In the genomic region with DNA sequence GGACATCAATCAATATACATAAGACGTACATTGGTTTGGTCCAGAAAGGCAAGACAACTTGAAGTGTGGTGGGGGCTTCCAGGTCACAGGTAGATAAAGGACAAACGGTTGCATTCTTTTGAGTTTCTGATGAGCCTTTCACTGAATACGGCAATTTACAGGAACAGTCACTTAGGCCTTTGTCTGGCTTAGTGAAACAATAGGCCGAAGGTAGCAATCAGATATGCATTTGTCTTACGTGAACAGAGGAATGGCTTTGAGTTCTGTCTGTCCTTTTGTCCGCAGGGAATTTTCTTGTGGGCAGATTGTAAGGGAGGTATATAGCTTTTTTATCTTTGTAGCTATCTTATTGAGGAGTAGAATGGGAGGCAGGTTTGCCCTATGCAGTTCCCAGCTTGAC, we compare ENCODE assay signal across 30 cellular contexts.
"Had no signal": no experiment of that assay in that cellular context is flagged by ENCODE, and none has a peak within 500 bp of the region (broad histone marks: within the 10 kb centered on the region; RNA-seq: fewer than 3 reads in every experiment).

No MANE protein-coding gene starts in this region.

- H3K27me3 Mint-ChIP-seq: activated naive CD4-positive, alpha-beta T cell treated with anti-CD3 and anti-CD28 coated beads, Interleukin-2, amount 50 U/mL, for 24 hours; activated naive CD8-positive, alpha-beta T cell treated with anti-CD3 and anti-CD28 coated beads, Interleukin-2, amount 50 U/mL, for 24 hours; activated T-helper 17 cell treated with anti-CD3 and anti-CD28 coated beads, Interleukin-2, amount 50 U/mL, for 72 hours; naive thymus-derived CD4-positive, alpha-beta T cell; stimulated activated memory B cell treated with anti-CD40 and anti-IgM and Interleukin-4, amounts not matched to agents 10 μg/mL and 1 μg/mL and 100 μg/mL, for 72 hours; stimulated activated naive CD8-positive, alpha-beta T cell treated with anti-CD3 and anti-CD28 coated beads, Interleukin-15, amount 100 ng/mL, for 72 hours had no signal

- H3K4me3 Mint-ChIP-seq: activated naive CD4-positive, alpha-beta T cell treated with anti-CD3 and anti-CD28 coated beads, Interleukin-2, amount 50 U/mL, for 24 hours; activated naive CD8-positive, alpha-beta T cell treated with anti-CD3 and anti-CD28 coated beads, Interleukin-2, amount 50 U/mL, for 24 hours; activated T-cell treated with anti-CD3 and anti-CD28 coated beads, Interleukin-2, amount 50 U/mL, for 4 hours; activated T-helper 17 cell treated with anti-CD3 and anti-CD28 coated beads, Interleukin-2, amount 50 U/mL, for 72 hours; naive thymus-derived CD4-positive, alpha-beta T cell; neural progenitor cell; stimulated activated memory B cell treated with anti-CD40 and anti-IgM and Interleukin-4, amounts not matched to agents 10 μg/mL and 1 μg/mL and 100 μg/mL, for 72 hours; stimulated activated naive CD8-positive, alpha-beta T cell treated with anti-CD3 and anti-CD28 coated beads, Interleukin-15, amount 100 ng/mL, for 72 hours; T-helper 2 cell treated with Interferon-gamma antibody and Interleukin-4, amounts not matched to agents 5 μg/mL and 100 μg/mL, for 36 hours had no signal

- H3K36me3 Mint-ChIP-seq: activated naive CD4-positive, alpha-beta T cell treated with anti-CD3 and anti-CD28 coated beads, Interleukin-2, amount 50 U/mL, for 24 hours; naive thymus-derived CD4-positive, alpha-beta T cell; neural progenitor cell; stimulated activated memory B cell treated with anti-CD40 and anti-IgM and Interleukin-4, amounts not matched to agents 10 μg/mL and 1 μg/mL and 100 μg/mL, for 72 hours had no signal

- H3K36me3 ChIP-seq: breast epithelium, neural progenitor cell, sigmoid colon had no signal

- H3K9me3 Mint-ChIP-seq: activated naive CD4-positive, alpha-beta T cell treated with anti-CD3 and anti-CD28 coated beads, Interleukin-2, amount 50 U/mL, for 24 hours; activated naive CD8-positive, alpha-beta T cell treated with anti-CD3 and anti-CD28 coated beads, Interleukin-2, amount 50 U/mL, for 24 hours; activated T-cell treated with anti-CD3 and anti-CD28 coated beads, Interleukin-2, amount 50 U/mL, for 4 hours; activated T-helper 17 cell treated with anti-CD3 and anti-CD28 coated beads, Interleukin-2, amount 50 U/mL, for 72 hours; naive thymus-derived CD4-positive, alpha-beta T cell; neural progenitor cell; stimulated activated memory B cell treated with anti-CD40 and anti-IgM and Interleukin-4, amounts not matched to agents 10 μg/mL and 1 μg/mL and 100 μg/mL, for 72 hours; stimulated activated naive CD8-positive, alpha-beta T cell treated with anti-CD3 and anti-CD28 coated beads, Interleukin-15, amount 100 ng/mL, for 72 hours; T-helper 2 cell treated with Interferon-gamma antibody and Interleukin-4, amounts not matched to agents 5 μg/mL and 100 μg/mL, for 36 hours had no signal

- H3K4me2 ChIP-seq: neural progenitor cell had no signal

- FAIRE-seq: kidney, small intestine had no signal

- H3K4me1 ChIP-seq: breast epithelium, parathyroid adenoma, psoas muscle, sigmoid colon had no signal

- H3K4me3 ChIP-seq: breast epithelium, neural progenitor cell, psoas muscle, sigmoid colon had no signal

- H3K9ac ChIP-seq: neural progenitor cell, parathyroid adenoma had no signal

- H3K9me3 ChIP-seq: breast epithelium, psoas muscle, sigmoid colon had no signal

- H3K27ac ChIP-seq: breast epithelium, neural progenitor cell, parathyroid adenoma, psoas muscle, sigmoid colon had no signal

- H3K27ac Mint-ChIP-seq: activated naive CD4-positive, alpha-beta T cell treated with anti-CD3 and anti-CD28 coated beads, Interleukin-2, amount 50 U/mL, for 24 hours; activated naive CD8-positive, alpha-beta T cell treated with anti-CD3 and anti-CD28 coated beads, Interleukin-2, amount 50 U/mL, for 24 hours; activated T-helper 17 cell treated with anti-CD3 and anti-CD28 coated beads, Interleukin-2, amount 50 U/mL, for 72 hours; naive thymus-derived CD4-positive, alpha-beta T cell; neural progenitor cell; stimulated activated memory B cell treated with anti-CD40 and anti-IgM and Interleukin-4, amounts not matched to agents 10 μg/mL and 1 μg/mL and 100 μg/mL, for 72 hours; stimulated activated naive CD8-positive, alpha-beta T cell treated with anti-CD3 and anti-CD28 coated beads, Interleukin-15, amount 100 ng/mL, for 72 hours; T-helper 2 cell treated with Interferon-gamma antibody and Interleukin-4, amounts not matched to agents 5 μg/mL and 100 μg/mL, for 36 hours had no signal

- H3K27me3 ChIP-seq: breast epithelium, neural progenitor cell, sigmoid colon had no signal

- H2AFZ ChIP-seq: neural progenitor cell, parathyroid adenoma had no signal

- H3K4me1 Mint-ChIP-seq: activated naive CD4-positive, alpha-beta T cell treated with anti-CD3 and anti-CD28 coated beads, Interleukin-2, amount 50 U/mL, for 24 hours; activated naive CD8-positive, alpha-beta T cell treated with anti-CD3 and anti-CD28 coated beads, Interleukin-2, amount 50 U/mL, for 24 hours; activated T-helper 17 cell treated with anti-CD3 and anti-CD28 coated beads, Interleukin-2, amount 50 U/mL, for 72 hours; stimulated activated memory B cell treated with anti-CD40 and anti-IgM and Interleukin-4, amounts not matched to agents 10 μg/mL and 1 μg/mL and 100 μg/mL, for 72 hours; stimulated activated naive CD8-positive, alpha-beta T cell treated with anti-CD3 and anti-CD28 coated beads, Interleukin-15, amount 100 ng/mL, for 72 hours had no signal

- DNase-seq: activated CD4-positive, alpha-beta T cell treated with anti-CD3 and anti-CD28 coated beads for 4 hours; activated CD4-positive, alpha-beta T cell treated with anti-CD3 and anti-CD28 coated beads, Interleukin-2, amount 50 U/mL, for 48 hours; activated CD8-positive, alpha-beta memory T cell treated with anti-CD3 and anti-CD28 coated beads, Interleukin-2, amount 50 U/mL, for 48 hours; activated naive CD8-positive, alpha-beta T cell treated with anti-CD3 and anti-CD28 coated beads, Interleukin-2, amount 50 U/mL, for 24 hours; activated T-cell treated with anti-CD3 and anti-CD28 coated beads, Interleukin-2, amount 50 U/mL, for 4 hours; amygdala; central memory CD4-positive, alpha-beta T cell; foreskin fibroblast; kidney; left colon; mammary epithelial cell; midbrain; naive thymus-derived CD4-positive, alpha-beta T cell; occipital lobe; psoas muscle; sigmoid colon; small intestine; stimulated activated CD4-positive, alpha-beta T cell treated with anti-CD3 and anti-CD28 coated beads, Interleukin-1b, Interleukin-23, amount 100 ng/mL, for 48 hours; stimulated activated CD4-positive, alpha-beta T cell treated with anti-CD3 and anti-CD28 coated beads, Interleukin-4, amount 100 ng/mL, for 4 hours; stimulated activated CD8-positive, alpha-beta memory T cell treated with anti-CD3 and anti-CD28 coated beads, Interleukin-4, amount 100 ng/mL, for 48 hours; stimulated activated naive CD8-positive, alpha-beta T cell treated with anti-CD3 and anti-CD28 coated beads, Interleukin-15, amount 100 ng/mL, for 72 hours; substantia nigra; T-helper 1 cell had no signal

- H3K79me2 ChIP-seq: parathyroid adenoma had no signal
